1 cellular context compared by ENCODE assay signal in the genomic region with DNA sequence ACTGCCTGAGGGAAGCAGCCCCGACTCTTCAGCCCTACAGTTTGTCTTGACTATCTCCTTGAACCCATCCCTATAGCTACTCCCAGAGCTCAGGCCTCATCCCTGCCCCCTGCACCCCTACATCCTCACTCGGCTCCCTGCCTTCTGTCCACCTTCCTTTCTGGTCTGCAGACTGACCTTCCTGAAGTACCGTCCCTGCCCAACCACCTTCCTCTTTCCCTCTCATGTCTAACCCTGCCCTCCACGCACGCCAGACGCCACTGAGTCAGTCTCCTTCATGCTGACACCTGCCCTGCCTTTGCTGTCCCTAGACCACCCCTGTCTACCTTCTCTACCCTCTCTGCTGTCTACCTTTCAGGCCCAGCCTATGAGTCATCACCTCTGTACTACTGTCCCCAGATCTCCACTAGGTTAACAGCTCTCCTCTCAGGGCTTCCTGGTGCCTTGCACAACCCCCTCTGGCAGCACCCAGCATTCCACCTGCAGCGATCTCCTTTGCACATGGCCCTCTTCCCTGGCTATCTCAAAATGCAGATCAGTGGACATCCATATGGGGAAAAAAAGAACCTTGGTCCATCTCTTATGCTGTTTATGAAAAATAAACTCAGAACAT.
TF ChIP-seq lines count a peak whose summit lies in the region.

No MANE protein-coding gene starts in this region.

TF ChIP-seq in liver, 16 proteins besides CTCF, POLR2A, EP300 and RAD21 (continued from another document):
- TF ChIP-seq EGR1 (IDR thresholded peaks at IDR 0.05; ENCODE audit: low read depth in 2 of 2): peak in 1 of 2 donors; percentile 33
- TF ChIP-seq GABPA (IDR thresholded peaks at IDR 0.05 in 1 of 2, conservative IDR thresholded peaks at IDR 0.05 in 1 of 2): no peak
- TF ChIP-seq HNF4A (conservative IDR thresholded peaks at IDR 0.05): peak; percentile 49 to 67
- TF ChIP-seq, protein P1, sequence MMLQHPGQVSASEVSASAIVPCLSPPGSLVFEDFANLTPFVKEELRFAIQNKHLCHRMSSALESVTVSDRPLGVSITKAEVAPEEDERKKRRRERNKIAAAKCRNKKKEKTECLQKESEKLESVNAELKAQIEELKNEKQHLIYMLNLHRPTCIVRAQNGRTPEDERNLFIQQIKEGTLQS (IDR thresholded peaks at IDR 0.05): peak; percentile 93
- TF ChIP-seq FOXA2 (IDR thresholded peaks at IDR 0.05): peak; percentile 30
- peak; percentile 61 to 78 for TF ChIP-seq RXRA (IDR thresholded peaks at IDR 0.05)
- no peak for TF ChIP-seq TAF1 (conservative IDR thresholded peaks at IDR 0.05)
TF ChIP-seq in liver: peak in this region for 8.
